1 cellular context compared by ENCODE assay signal in the genomic region with DNA sequence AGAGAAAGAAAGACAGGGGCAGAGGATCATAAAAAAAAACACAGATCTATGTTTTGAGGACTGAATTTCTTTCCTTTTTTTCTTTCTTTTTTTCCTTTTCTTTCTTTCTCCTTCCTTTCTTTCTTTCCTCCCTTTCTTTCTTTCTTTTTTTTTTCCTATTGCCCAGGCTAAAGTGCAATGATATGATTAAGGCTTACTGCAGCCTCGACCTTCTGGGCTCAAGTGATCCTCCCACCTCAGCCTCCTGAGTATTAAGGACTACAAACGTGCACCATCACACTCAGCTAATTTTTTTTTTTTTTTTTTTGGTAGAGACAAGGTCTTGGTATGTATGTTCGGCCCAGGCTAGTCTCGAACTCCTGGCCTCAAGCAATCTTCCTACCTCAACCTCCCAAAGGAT.
TF ChIP-seq lines count a peak whose summit lies in the region.

No MANE protein-coding gene starts in this region.

TF ChIP-seq in HepG2, 621 proteins besides CTCF, POLR2A, EP300 and RAD21 (continued from another document):
- no peak for TF ChIP-seq RBAK (CRISPR knock-in tag; IDR thresholded peaks at IDR 0.05)
TF ChIP-seq in HepG2: peak in this region for 6.
